In genomic region chr6:130046711-130047439, GRCh38 we compare ENCODE assay signal across 19 cellular contexts.
"Had no signal": no experiment of that assay in that cellular context is flagged by ENCODE, and none has a peak within 500 bp of the region (broad histone marks: within the 10 kb centered on the region; RNA-seq: fewer than 3 reads in every experiment).

No MANE protein-coding gene starts in this region.

- ATAC-seq: activated T-helper 17 cell treated with anti-CD3 and anti-CD28 coated beads, Interleukin-2, amount 50 U/mL, for 72 hours; esophagus mucosa; stimulated activated memory B cell treated with anti-CD40 and anti-IgM and Interleukin-4, amounts not matched to agents 10 μg/mL and 1 μg/mL and 100 μg/mL, for 72 hours had no signal

- H3K4me3 ChIP-seq: colonic mucosa, neural progenitor cell, ovary, tibial nerve, vagina had no signal

- DNase-seq: activated CD4-positive, alpha-beta T cell treated with anti-CD3 and anti-CD28 coated beads for 1 hour; activated CD4-positive, alpha-beta T cell treated with anti-CD3 and anti-CD28 coated beads, Interleukin-2, amount 50 U/mL, for 4 hours; activated naive CD4-positive, alpha-beta T cell treated with anti-CD3 and anti-CD28 coated beads for 36 hours; activated T-cell treated with anti-CD3 and anti-CD28 coated beads for 4 hours; caudate nucleus; colonic mucosa; foreskin melanocyte; immature natural killer cell; mammary epithelial cell; naive B cell; ovary; stimulated activated CD4-positive, alpha-beta T cell treated with anti-CD3 and anti-CD28 coated beads, Interleukin-2, amount 100 ng/mL, for 48 hours; T-helper 1 cell had no signal

- H3K27ac ChIP-seq: colonic mucosa, neural progenitor cell, ovary, tibial nerve, vagina had no signal
